Comparison of ENCODE assay signal across 20 cellular contexts in genomic region chr17:79356839-79357447, GRCh38.
DNase-seq lines count a peak whose midpoint lies in the region; ATAC-seq, FAIRE-seq and TF ChIP-seq lines count a peak whose summit lies in the region.
"Had no signal": no experiment of that assay in that cellular context is flagged by ENCODE, and none has a peak within 500 bp of the region (broad histone marks: within the 10 kb centered on the region; RNA-seq: fewer than 3 reads in every experiment).

No MANE protein-coding gene starts in this region.

- H3K27me3 Mint-ChIP-seq in activated CD4-positive, alpha-beta T cell treated with anti-CD3 and anti-CD28 coated beads, Interleukin-2, amount 10 ng/mL, durations not matched to agents 24 days and 14 days: no peaks in the 10 kb centered on the region

- RAD21 ChIA-PET in GM12878 (lab: Charles Lee; ENCODE audit: unreplicated experiment): no interaction called here

- SMC1A ChIA-PET in GM12878 (lab: Charles Lee; ENCODE audit: uncharacterized antibody, unreplicated experiment): no interaction called here

- H3K9me3 Mint-ChIP-seq in activated CD4-positive, alpha-beta T cell treated with anti-CD3 and anti-CD28 coated beads, Interleukin-2, amount 10 ng/mL, durations not matched to agents 24 days and 14 days: no peaks in the 10 kb centered on the region
- H3K9me3 Mint-ChIP-seq: CD4-positive, alpha-beta T cell had no signal

- H3K9ac ChIP-seq in GM12878 (ENCODE audit: control insufficient read depth, insufficient read depth, low read length) (no peak overlapping the region), kidney (ENCODE audit: low read length in 2 of 2) (no peak overlapping the region)
- H3K9ac ChIP-seq: GM23248 had no signal

- TF ChIP-seq CTCF in GM12878 (IDR thresholded peaks at IDR 0.05 in 2 of 3, conservative IDR thresholded peaks at IDR 0.05 in 1 of 3; ENCODE audit: control insufficient read depth in 2 of 3, extremely low read depth in 1 of 3, insufficient read depth in 1 of 3, low read depth in 3 of 3, low read length in 3 of 3) (no peak), kidney (IDR thresholded peaks at IDR 0.05; ENCODE audit: borderline replicate concordance, extremely low read depth, insufficient read depth) (no peak), osteoblast (IDR thresholded peaks at IDR 0.05; ENCODE audit: extremely low read depth, low read depth, low read length) (no peak), foreskin keratinocyte (conservative IDR thresholded peaks at IDR 0.05) (no peak)

- no peak overlapping the region for H3K27ac ChIP-seq in GM12878 (ENCODE audit: control insufficient read depth, insufficient read depth)
- no peak overlapping the region for H3K27ac ChIP-seq in kidney (ENCODE audit: low read depth in 2 of 2, low read length in 2 of 2)
- no peak overlapping the region for H3K27ac ChIP-seq in osteoblast (ENCODE audit: low read depth, low read length)
- H3K27ac ChIP-seq in foreskin keratinocyte: no peak overlapping the region
- H3K27ac ChIP-seq: GM23248, HL-60 had no signal

- POLR2A ChIA-PET in GM12878 (lab: Charles Lee): no interaction called here

- H3K79me2 ChIP-seq in GM12878 (ENCODE audit: control insufficient read depth, insufficient read depth, low read length) (no peaks in the 10 kb centered on the region), osteoblast (ENCODE audit: insufficient read depth, low read length) (no peaks in the 10 kb centered on the region)

- H3K4me3 ChIP-seq in GM12878: no peak overlapping the region
- no peak overlapping the region for H3K4me3 ChIP-seq in kidney (ENCODE audit: low read length in 2 of 2)
- no peak overlapping the region for H3K4me3 ChIP-seq in osteoblast (ENCODE audit: insufficient read depth, low read length)
- H3K4me3 ChIP-seq: GM23248 had no signal

- in situ Hi-C loops in GM12878 (cut with MboI): no loop called here

- H4K20me1 ChIP-seq in GM12878 (ENCODE audit: control insufficient read depth, insufficient read depth) (no peaks in the 10 kb centered on the region), osteoblast (ENCODE audit: insufficient read depth, low read length) (no peaks in the 10 kb centered on the region)

- H3K36me3 ChIP-seq in GM12878 (ENCODE audit: control insufficient read depth in 2 of 2, insufficient read depth in 2 of 2, low read length in 1 of 2) (no peaks in the 10 kb centered on the region), kidney (ENCODE audit: control insufficient read depth in 1 of 2, insufficient read depth in 2 of 2, low read length in 2 of 2) (no peaks in the 10 kb centered on the region), osteoblast (ENCODE audit: insufficient read depth, low read length) (no peaks in the 10 kb centered on the region)
- H3K36me3 ChIP-seq: BE2C had no signal

- H3K4me1 ChIP-seq in GM12878 (ENCODE audit: control insufficient read depth, insufficient read depth, low read length) (no peaks in the 10 kb centered on the region), kidney (ENCODE audit: control insufficient read depth in 1 of 2, insufficient read depth in 1 of 2, low read depth in 1 of 2, low read length in 2 of 2) (no peaks in the 10 kb centered on the region), osteoblast (ENCODE audit: insufficient read depth, low read length) (no peaks in the 10 kb centered on the region), foreskin keratinocyte (no peaks in the 10 kb centered on the region)
- H3K4me1 ChIP-seq: BE2C, Caco-2 had no signal

- no peak for TF ChIP-seq POLR2A in GM12878 (IDR thresholded peaks at IDR 0.05; ENCODE audit: low read depth, low read length)

- BruUV-seq in GM12878 (replicated peaks; lab: Mats Ljungman, UMichigan): no TSS peak

- H3K9me3 ChIP-seq in GM12878 (replicated peaks; ENCODE audit: control insufficient read depth, insufficient read depth, low read length) (peaks cover 9% of the 10 kb centered on the region; the same call in 2 of the 3 replicates), kidney (ENCODE audit: control insufficient read depth in 1 of 2, low read length in 2 of 2) (no peaks in the 10 kb centered on the region), osteoblast (ENCODE audit: low read depth, low read length) (no peaks in the 10 kb centered on the region)
- H3K9me3 ChIP-seq: BE2C, Caco-2 had no signal

- ATAC-seq in GM12878 (no peak), foreskin keratinocyte (no peak)

- CTCF ChIA-PET in GM12878 (lab: Yijun Ruan, JAX): interaction anchor here (0.7 kb wide), 1 partner anchor 276 kb away, joined by 4 read pairs; no protein-coding TSS in a partner anchor

- intact Hi-C loops in GM12878 (cut with micrococcal nuclease; ENCODE audit: unreplicated experiment): no loop called here
- intact Hi-C loops in kidney (cut with DNase I): no loop called here
- intact Hi-C loops in activated CD4-positive, alpha-beta T cell treated with anti-CD3 and anti-CD28 coated beads, Interleukin-2, amount 10 ng/mL, durations not matched to agents 24 days and 14 days (cut with micrococcal nuclease): no loop called here

- WGBS in GM12878 (ENCODE audit: insufficient coverage, insufficient replicate concordance, low lambda C conversion rate, missing lambda C conversion rate): 34% methylated on average over 13 of the region's 16 CpGs

- DNase-seq in GM12878 (ENCODE audit: low read depth, low spot score) (no peak), kidney (peak; percentile 30), osteoblast (ENCODE audit: insufficient read length, low spot score, missing footprints) (peak; percentile 76), NCI-H82 (lab: John Stamatoyannopoulos, UW) (no peak), foreskin keratinocyte (no peak), T-helper 1 cell (no peak)
- DNase-seq in activated CD4-positive, alpha-beta T cell treated with anti-CD3 and anti-CD28 coated beads, Interleukin-2, amount 10 ng/mL, durations not matched to agents 24 days and 14 days: no peak
- DNase-seq: ACHN; BE2C; C1 segment of cervical spinal cord; Caco-2; CD4-positive, alpha-beta T cell; GM23248; H9 had no signal

- H3K4me2 ChIP-seq in GM12878 (ENCODE audit: control insufficient read depth, insufficient read depth) (no peak overlapping the region), osteoblast (ENCODE audit: insufficient read depth, low read length) (no peak overlapping the region)

- no peak for TF ChIP-seq RAD21 in GM12878 (IDR thresholded peaks at IDR 0.05; ENCODE audit: insufficient read depth, low read depth, low read length)

- no peaks in the 10 kb centered on the region for H3K36me3 Mint-ChIP-seq in activated CD4-positive, alpha-beta T cell treated with anti-CD3 and anti-CD28 coated beads, Interleukin-2, amount 10 ng/mL, durations not matched to agents 24 days and 14 days (ENCODE audit: low read depth)

- H3K27me3 ChIP-seq in GM12878 (replicated peaks in 1 of 2; ENCODE audit: control insufficient read depth in 2 of 2, insufficient read depth in 2 of 2, low read length in 1 of 2) (peaks cover 0 to 2% of the 10 kb centered on the region in 2 experiments; a peak in 2 of 4 replicates), osteoblast (ENCODE audit: insufficient read depth, low read length) (peaks cover 10% of the 10 kb centered on the region), foreskin keratinocyte (peaks cover 2% of the 10 kb centered on the region)

- no peak overlapping the region for H3K27ac Mint-ChIP-seq in activated CD4-positive, alpha-beta T cell treated with anti-CD3 and anti-CD28 coated beads, Interleukin-2, amount 10 ng/mL, durations not matched to agents 24 days and 14 days
- H3K27ac Mint-ChIP-seq: CD4-positive, alpha-beta T cell had no signal

- FAIRE-seq in GM12878 (lab: Jason Lieb, UNC) (no peak), kidney (lab: Jason Lieb, UNC) (no peak)
- FAIRE-seq: A204.1, D721Med, G401.6, GM12892, GM18507 had no signal

- no peak overlapping the region for H3K4me3 Mint-ChIP-seq in activated CD4-positive, alpha-beta T cell treated with anti-CD3 and anti-CD28 coated beads, Interleukin-2, amount 10 ng/mL, durations not matched to agents 24 days and 14 days
- H3K4me3 Mint-ChIP-seq: CD4-positive, alpha-beta T cell; H9 had no signal

- H2AFZ ChIP-seq in GM12878 (ENCODE audit: control insufficient read depth, low read depth, low read length) (no peak overlapping the region), osteoblast (ENCODE audit: low read length) (no peak overlapping the region)
- H2AFZ ChIP-seq: GM23248 had no signal

- H3K4me1 Mint-ChIP-seq in activated CD4-positive, alpha-beta T cell treated with anti-CD3 and anti-CD28 coated beads, Interleukin-2, amount 10 ng/mL, durations not matched to agents 24 days and 14 days: no peaks in the 10 kb centered on the region

- no peak for TF ChIP-seq EP300 in GM12878 (IDR thresholded peaks at IDR 0.05; ENCODE audit: borderline replicate concordance in 1 of 2, control insufficient read depth in 1 of 2, low read depth in 2 of 2, low read length in 2 of 2)

TF ChIP-seq in GM12878, 131 proteins besides CTCF, POLR2A, EP300 and RAD21:
- TF ChIP-seq PAX5 (IDR thresholded peaks at IDR 0.05; ENCODE audit: borderline replicate concordance, low read depth, low read length) (no peak), BCL3 (IDR thresholded peaks at IDR 0.05; ENCODE audit: borderline replicate concordance, insufficient read depth, low read depth, low read length, poor library complexity, severe bottlenecking) (peak; percentile 16)

Comparison
In these comparisons a context has a peak if more than half of its experiments do, and no peak if none do; other contexts are left out.
1. DNase-seq: peak in kidney (single experiment) and osteoblast (single experiment); none in GM12878 (single experiment), NCI-H82 (single experiment), foreskin keratinocyte (0 of 2), activated CD4-positive, alpha-beta T cell treated with anti-CD3 and anti-CD28 coated beads, Interleukin-2, amount 10 ng/mL, durations not matched to agents 24 days and 14 days (single experiment) and T-helper 1 cell (0 of 5).